9 cellular contexts compared by ENCODE assay signal in the genomic region with DNA sequence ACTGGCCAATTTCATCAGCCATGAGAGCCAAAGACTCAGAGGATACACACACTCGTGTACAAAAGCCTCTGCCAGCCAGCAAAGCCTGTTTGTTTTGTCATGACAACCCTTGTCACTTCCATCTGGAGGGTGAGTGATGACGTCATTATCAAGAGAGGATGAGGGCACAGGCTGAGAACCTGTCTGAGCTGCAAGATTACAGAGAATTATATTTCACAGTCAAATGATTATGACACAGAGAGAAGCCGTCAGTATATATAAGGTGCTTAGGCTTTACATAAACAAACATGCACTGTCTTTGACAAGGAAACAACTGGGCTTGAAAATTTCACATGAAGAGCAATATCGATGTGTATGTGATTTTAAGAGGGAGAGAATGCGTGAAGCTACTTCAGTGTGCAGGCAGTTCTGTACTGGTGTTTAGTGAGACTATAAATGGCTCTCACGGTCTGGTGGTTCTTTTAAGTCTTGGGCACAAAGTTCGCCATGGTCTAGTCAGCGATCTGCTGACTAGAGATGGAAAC. TPM values are rescaled to one million over a fixed set of nuclear protein-coding genes. Genes with fewer than 3 reads are reported as not detected.
A peak's percentile ranks its signal among the peaks of the same experiment; 100 is the strongest.
DNase-seq lines count a peak whose midpoint lies in the region; ATAC-seq and TF ChIP-seq lines count a peak whose summit lies in the region.
"Had no signal": no experiment of that assay in that cellular context is flagged by ENCODE, and none has a peak within 500 bp of the region (broad histone marks: within the 10 kb centered on the region; RNA-seq: fewer than 3 reads in every experiment).

No MANE protein-coding gene starts in this region.

- POLR2A ChIA-PET in SK-N-SH (lab: Yijun Ruan, JAX) = no interaction called here

- no peak overlapping the region for H3K4me3 ChIP-seq in BLaER1 treated with 17β-estradiol and CSF1 and Interleukin-3, amounts not matched to agents 10 nM and 100 nM
- no peak overlapping the region for H3K4me3 ChIP-seq in SK-N-SH (ENCODE audit: low read depth in 2 of 2, low read length in 1 of 2)
- H3K4me3 ChIP-seq in ascending aorta = no peak overlapping the region

- no peaks in the 10 kb centered on the region for H3K27me3 ChIP-seq in BLaER1 treated with 17β-estradiol and CSF1 and Interleukin-3, amounts not matched to agents 10 nM and 100 nM
- H3K27me3 ChIP-seq in SK-N-SH (ENCODE audit: insufficient read depth) (no peaks in the 10 kb centered on the region), ascending aorta (no peaks in the 10 kb centered on the region)
- H3K27me3 ChIP-seq: brain microvascular endothelial cell had no signal

- no peak overlapping the region for H2AFZ ChIP-seq in SK-N-SH (ENCODE audit: low read depth)

- H3K9ac ChIP-seq in BLaER1 treated with 17β-estradiol and CSF1 and Interleukin-3, amounts not matched to agents 10 nM and 100 nM = no peak overlapping the region
- H3K9ac ChIP-seq in SK-N-SH = no peak overlapping the region

- CTCF ChIA-PET in SK-N-SH (lab: Yijun Ruan, JAX) = interaction anchor here (1.0 to 4.1 kb wide), 3 partner anchors 9 to 224 kb away, joined by 3 to 20 read pairs (median 15); a partner anchor contains a TSS

- H3K9me3 Mint-ChIP-seq in stimulated activated naive CD8-positive, alpha-beta T cell treated with anti-CD3 and anti-CD28 coated beads, Interleukin-15, amount 100 ng/mL, for 72 hours = no peaks in the 10 kb centered on the region

- TF ChIP-seq CTCF in SK-N-SH (IDR thresholded peaks at IDR 0.05) = no peak
- TF ChIP-seq CTCF in ascending aorta (IDR thresholded peaks at IDR 0.05) = no peak

- no peaks in the 10 kb centered on the region for H4K20me1 ChIP-seq in BLaER1 treated with 17β-estradiol and CSF1 and Interleukin-3, amounts not matched to agents 10 nM and 100 nM
- no peaks in the 10 kb centered on the region for H4K20me1 ChIP-seq in SK-N-SH (ENCODE audit: insufficient read depth)

- no peak for TF ChIP-seq EP300 in SK-N-SH (IDR thresholded peaks at IDR 0.05; ENCODE audit: borderline replicate concordance in 1 of 2, low read depth in 1 of 2, low read length in 1 of 2)

- H3K27me3 Mint-ChIP-seq in stimulated activated naive CD8-positive, alpha-beta T cell treated with anti-CD3 and anti-CD28 coated beads, Interleukin-15, amount 100 ng/mL, for 72 hours = no peaks in the 10 kb centered on the region

- H3K9me3 ChIP-seq in BLaER1 treated with 17β-estradiol and CSF1 and Interleukin-3, amounts not matched to agents 10 nM and 100 nM (replicated peaks in 1 of 11) = no peaks in the 10 kb centered on the region
- H3K9me3 ChIP-seq in SK-N-SH = no peaks in the 10 kb centered on the region
- no peaks in the 10 kb centered on the region for H3K9me3 ChIP-seq in ascending aorta

- no peaks in the 10 kb centered on the region for H3K4me1 Mint-ChIP-seq in stimulated activated naive CD8-positive, alpha-beta T cell treated with anti-CD3 and anti-CD28 coated beads, Interleukin-15, amount 100 ng/mL, for 72 hours

- TF ChIP-seq RAD21 in SK-N-SH (IDR thresholded peaks at IDR 0.05; ENCODE audit: low read length) = no peak

- no peak overlapping the region for H3K27ac Mint-ChIP-seq in stimulated activated naive CD8-positive, alpha-beta T cell treated with anti-CD3 and anti-CD28 coated beads, Interleukin-15, amount 100 ng/mL, for 72 hours

- H3K79me2 ChIP-seq in SK-N-SH (ENCODE audit: insufficient read depth) = no peaks in the 10 kb centered on the region

- no peaks in the 10 kb centered on the region for H3F3A ChIP-seq in SK-N-SH (replicated peaks; ENCODE audit: insufficient read depth)

- 72% methylated on average over 8 of the region's 8 CpGs for WGBS in SK-N-SH (ENCODE audit: low lambda C conversion rate)

- H3K9me2 ChIP-seq in SK-N-SH = no peaks in the 10 kb centered on the region

- no peak for ATAC-seq in HG02642 (IDR thresholded peaks at IDR 0.05; ENCODE audit: poor library complexity, unreplicated experiment)
- no peak for ATAC-seq in stimulated activated naive CD8-positive, alpha-beta T cell treated with anti-CD3 and anti-CD28 coated beads, Interleukin-15, amount 100 ng/mL, for 72 hours

- H3K27ac ChIP-seq in BLaER1 treated with 17β-estradiol and CSF1 and Interleukin-3, amounts not matched to agents 10 nM and 100 nM = no peak overlapping the region
- H3K27ac ChIP-seq in SK-N-SH (ENCODE audit: low read depth in 2 of 2, low read length in 1 of 2) (no peak overlapping the region), ascending aorta (no peak overlapping the region)
- H3K27ac ChIP-seq: brain microvascular endothelial cell had no signal

- H3K4me1 ChIP-seq in BLaER1 treated with 17β-estradiol and CSF1 and Interleukin-3, amounts not matched to agents 10 nM and 100 nM = peaks cover 7 to 17% (median 10%) of the 10 kb centered on the region in 10 experiments; a peak in 17 of 20 replicates
- H3K4me1 ChIP-seq in SK-N-SH (ENCODE audit: control insufficient read depth in 1 of 2, insufficient read depth in 2 of 2, low read depth in 1 of 2, low read length in 1 of 2) = peaks cover 0 to 9% of the 10 kb centered on the region in 2 experiments; a peak in 2 of 4 replicates
- H3K4me1 ChIP-seq in ascending aorta = no peaks in the 10 kb centered on the region

- H3K4me3 Mint-ChIP-seq in stimulated activated naive CD8-positive, alpha-beta T cell treated with anti-CD3 and anti-CD28 coated beads, Interleukin-15, amount 100 ng/mL, for 72 hours = no peak overlapping the region

- DNase-seq in NCI-H1092 treated with DMSO at 0.1 percent for 48 hours (lab: John Stamatoyannopoulos, UW) = peak; percentile 41
- DNase-seq in SK-N-SH = peak; percentile 54
- DNase-seq in fibroblast of peridontal ligament (ENCODE audit: extremely low read depth) = peak; percentile 13
- no peak for DNase-seq in ascending aorta (ENCODE audit: low spot score in 2 of 2)
- no peak for DNase-seq in stimulated activated naive CD8-positive, alpha-beta T cell treated with anti-CD3 and anti-CD28 coated beads, Interleukin-15, amount 100 ng/mL, for 72 hours
- no peak for DNase-seq in MV-4-11 (lab: John Stamatoyannopoulos, UW)
- DNase-seq: brain microvascular endothelial cell had no signal

- H3K36me3 ChIP-seq in BLaER1 treated with 17β-estradiol and CSF1 and Interleukin-3, amounts not matched to agents 10 nM and 100 nM = no peaks in the 10 kb centered on the region
- H3K36me3 ChIP-seq in SK-N-SH (replicated peaks in 1 of 2; ENCODE audit: control insufficient read depth in 1 of 2, insufficient read depth in 2 of 2, low read length in 1 of 2) = no peaks in the 10 kb centered on the region
- H3K36me3 ChIP-seq in ascending aorta = no peaks in the 10 kb centered on the region
- H3K36me3 ChIP-seq: brain microvascular endothelial cell had no signal

- intact Hi-C loops in ascending aorta (cut with DNase I) = no loop called here

- H3K4me2 ChIP-seq in BLaER1 treated with 17β-estradiol and CSF1 and Interleukin-3, amounts not matched to agents 10 nM and 100 nM = peak overlapping the region in 9 of 11 experiments; percentile 12 to 54 (median 35); a peak in 16 of 22 replicates
- H3K4me2 ChIP-seq in SK-N-SH = no peak overlapping the region

TF ChIP-seq in SK-N-SH, 30 proteins besides CTCF, POLR2A, EP300 and RAD21 (continues in another document):
- TF ChIP-seq RCOR1 (IDR thresholded peaks at IDR 0.05; ENCODE audit: low read length) = no peak
- no peak for TF ChIP-seq MEF2A (IDR thresholded peaks at IDR 0.05; ENCODE audit: borderline replicate concordance, low read depth)
- TF ChIP-seq, protein P1, sequence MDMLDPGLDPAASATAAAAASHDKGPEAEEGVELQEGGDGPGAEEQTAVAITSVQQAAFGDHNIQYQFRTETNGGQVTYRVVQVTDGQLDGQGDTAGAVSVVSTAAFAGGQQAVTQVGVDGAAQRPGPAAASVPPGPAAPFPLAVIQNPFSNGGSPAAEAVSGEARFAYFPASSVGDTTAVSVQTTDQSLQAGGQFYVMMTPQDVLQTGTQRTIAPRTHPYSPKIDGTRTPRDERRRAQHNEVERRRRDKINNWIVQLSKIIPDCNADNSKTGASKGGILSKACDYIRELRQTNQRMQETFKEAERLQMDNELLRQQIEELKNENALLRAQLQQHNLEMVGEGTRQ (IDR thresholded peaks at IDR 0.05; ENCODE audit: borderline replicate concordance, low read depth, low read length) = no peak
- TF ChIP-seq RXRA (IDR thresholded peaks at IDR 0.05; ENCODE audit: borderline replicate concordance, low read depth) = no peak
- no peak for TF ChIP-seq CHD2 (IDR thresholded peaks at IDR 0.05; ENCODE audit: low read length, partially characterized antibody)
- no peak for TF ChIP-seq FOXJ3 (CRISPR knock-in tag; IDR thresholded peaks at IDR 0.05)
- TF ChIP-seq GATA2 (CRISPR knock-in tag; IDR thresholded peaks at IDR 0.05) = no peak
- TF ChIP-seq, protein P2, sequence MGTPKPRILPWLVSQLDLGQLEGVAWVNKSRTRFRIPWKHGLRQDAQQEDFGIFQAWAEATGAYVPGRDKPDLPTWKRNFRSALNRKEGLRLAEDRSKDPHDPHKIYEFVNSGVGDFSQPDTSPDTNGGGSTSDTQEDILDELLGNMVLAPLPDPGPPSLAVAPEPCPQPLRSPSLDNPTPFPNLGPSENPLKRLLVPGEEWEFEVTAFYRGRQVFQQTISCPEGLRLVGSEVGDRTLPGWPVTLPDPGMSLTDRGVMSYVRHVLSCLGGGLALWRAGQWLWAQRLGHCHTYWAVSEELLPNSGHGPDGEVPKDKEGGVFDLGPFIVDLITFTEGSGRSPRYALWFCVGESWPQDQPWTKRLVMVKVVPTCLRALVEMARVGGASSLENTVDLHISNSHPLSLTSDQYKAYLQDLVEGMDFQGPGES (IDR thresholded peaks at IDR 0.05; ENCODE audit: low read depth, low read length) = no peak
- no peak for TF ChIP-seq TEAD4 (IDR thresholded peaks at IDR 0.05; ENCODE audit: borderline replicate concordance, insufficient read depth)
- TF ChIP-seq, protein P3, sequence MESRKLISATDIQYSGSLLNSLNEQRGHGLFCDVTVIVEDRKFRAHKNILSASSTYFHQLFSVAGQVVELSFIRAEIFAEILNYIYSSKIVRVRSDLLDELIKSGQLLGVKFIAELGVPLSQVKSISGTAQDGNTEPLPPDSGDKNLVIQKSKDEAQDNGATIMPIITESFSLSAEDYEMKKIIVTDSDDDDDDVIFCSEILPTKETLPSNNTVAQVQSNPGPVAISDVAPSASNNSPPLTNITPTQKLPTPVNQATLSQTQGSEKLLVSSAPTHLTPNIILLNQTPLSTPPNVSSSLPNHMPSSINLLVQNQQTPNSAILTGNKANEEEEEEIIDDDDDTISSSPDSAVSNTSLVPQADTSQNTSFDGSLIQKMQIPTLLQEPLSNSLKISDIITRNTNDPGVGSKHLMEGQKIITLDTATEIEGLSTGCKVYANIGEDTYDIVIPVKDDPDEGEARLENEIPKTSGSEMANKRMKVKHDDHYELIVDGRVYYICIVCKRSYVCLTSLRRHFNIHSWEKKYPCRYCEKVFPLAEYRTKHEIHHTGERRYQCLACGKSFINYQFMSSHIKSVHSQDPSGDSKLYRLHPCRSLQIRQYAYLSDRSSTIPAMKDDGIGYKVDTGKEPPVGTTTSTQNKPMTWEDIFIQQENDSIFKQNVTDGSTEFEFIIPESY (IDR thresholded peaks at IDR 0.05; ENCODE audit: borderline replicate concordance, low read depth) = no peak
- no peak for TF ChIP-seq JUND (IDR thresholded peaks at IDR 0.05)

RNA-seq across cellular contexts. Expression of a gene that starts 36.5 kb away (rescaled TPM):
- 21.9 and 30.4 TPM in 2 replicates for polyA plus RNA-seq in SK-N-SH (2012; rRNA removed)
- 26.2 and 32.4 TPM in 2 replicates for polyA plus RNA-seq in SK-N-SH (2012; cell fraction: cytosol; rRNA removed)
- polyA plus RNA-seq in SK-N-SH (2012; cell fraction: nucleus; rRNA removed) = 18.2 and 47.2 TPM in 2 replicates
- total RNA-seq in ascending aorta = 42.6 TPM

Comparison
In these comparisons a context has a peak if more than half of its experiments do, and no peak if none do; other contexts are left out.
1. DNase-seq: peak in NCI-H1092 treated with DMSO at 0.1 percent for 48 hours (single experiment), SK-N-SH (single experiment) and fibroblast of peridontal ligament (single experiment); none in ascending aorta (0 of 2), stimulated activated naive CD8-positive, alpha-beta T cell treated with anti-CD3 and anti-CD28 coated beads, Interleukin-15, amount 100 ng/mL, for 72 hours (0 of 2) and MV-4-11 (single experiment).